ENCODE assay signal across 23 cellular contexts in the genomic region with DNA sequence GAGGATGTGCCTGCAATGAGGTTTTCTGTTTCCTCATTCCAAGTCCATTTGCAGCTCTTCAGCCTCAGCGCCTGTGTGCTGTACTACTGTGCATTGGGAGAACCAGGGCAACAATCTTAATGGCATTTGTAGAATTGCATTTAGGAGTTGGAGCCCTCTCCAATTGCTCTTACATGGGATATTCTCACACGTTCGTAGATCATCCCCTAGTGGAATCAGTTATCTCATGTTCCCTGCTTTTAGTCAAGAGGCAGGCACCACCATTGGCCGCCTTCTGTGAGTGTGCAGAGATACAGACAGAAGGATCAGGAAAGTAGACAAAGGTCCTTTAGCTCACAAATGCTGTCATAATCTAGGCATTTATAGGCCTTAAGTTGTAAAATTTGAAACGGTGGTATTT.
A peak's percentile ranks its signal among the peaks of the same experiment; 100 is the strongest.
DNase-seq lines count a peak whose midpoint lies in the region; ATAC-seq and TF ChIP-seq lines count a peak whose summit lies in the region.
"Had no signal": no experiment of that assay in that cellular context is flagged by ENCODE, and none has a peak within 500 bp of the region (broad histone marks: within the 10 kb centered on the region; RNA-seq: fewer than 3 reads in every experiment).

No MANE protein-coding gene starts in this region.

- no peaks in the 10 kb centered on the region for H3K27me3 ChIP-seq in cardiac muscle cell
- no peaks in the 10 kb centered on the region for H3K27me3 ChIP-seq in right atrium auricular region
- no peaks in the 10 kb centered on the region for H3K27me3 ChIP-seq in RWPE2 (ENCODE audit: insufficient read depth, poor library complexity, severe bottlenecking)
- no peaks in the 10 kb centered on the region for H3K27me3 ChIP-seq in left lung
- no peaks in the 10 kb centered on the region for H3K27me3 ChIP-seq in hepatocyte
- H3K27me3 ChIP-seq: thyroid gland had no signal

- H3K4me1 ChIP-seq in cardiac muscle cell (ENCODE audit: low read depth) = no peaks in the 10 kb centered on the region
- no peaks in the 10 kb centered on the region for H3K4me1 ChIP-seq in right atrium auricular region
- H3K4me1 ChIP-seq in RWPE2 (ENCODE audit: insufficient read depth, poor library complexity, severe bottlenecking) = no peaks in the 10 kb centered on the region
- no peaks in the 10 kb centered on the region for H3K4me1 ChIP-seq in left lung
- H3K4me1 ChIP-seq in hepatocyte (ENCODE audit: insufficient read depth) = no peaks in the 10 kb centered on the region
- H3K4me1 ChIP-seq: prostate gland, thyroid gland had no signal

- ATAC-seq in RWPE2 (ENCODE audit: low read depth) (0 out of 3 replicates have a peak, but pooled peaks have one; percentile 14), left lung (no peak)
- ATAC-seq: Right ventricle myocardium inferior; stimulated activated naive CD8-positive, alpha-beta T cell treated with anti-CD3 and anti-CD28 coated beads, Interleukin-15, Interleukin-2, amounts not matched to agents 100 U/mL and 50 U/mL, for 24 hours had no signal

- H3K9me2 ChIP-seq in hepatocyte (replicated peaks; ENCODE audit: insufficient read depth) = no peaks in the 10 kb centered on the region

- H3K36me3 ChIP-seq in cardiac muscle cell (no peaks in the 10 kb centered on the region), right atrium auricular region (no peaks in the 10 kb centered on the region), RWPE2 (ENCODE audit: low read depth) (no peaks in the 10 kb centered on the region), left lung (no peaks in the 10 kb centered on the region), hepatocyte (replicated peaks; ENCODE audit: insufficient read depth, low read depth) (no peaks in the 10 kb centered on the region)
- H3K36me3 ChIP-seq: prostate gland, thyroid gland had no signal

- H3K27ac ChIP-seq in cardiac muscle cell (no peak overlapping the region), right atrium auricular region (no peak overlapping the region), RWPE2 (ENCODE audit: poor library complexity, severe bottlenecking) (no peak overlapping the region), left lung (no peak overlapping the region), hepatocyte (no peak overlapping the region)
- H3K27ac ChIP-seq: HL-60, prostate gland, thyroid gland had no signal

- TF ChIP-seq CTCF in cardiac muscle cell (IDR thresholded peaks at IDR 0.05; ENCODE audit: low read depth, low read length) (peak; percentile 21), right atrium auricular region (IDR thresholded peaks at IDR 0.05) (no peak), RWPE2 (IDR thresholded peaks at IDR 0.05; ENCODE audit: poor library complexity, severe bottlenecking) (peak; percentile 8), left lung (IDR thresholded peaks at IDR 0.05) (no peak), hepatocyte (IDR thresholded peaks at IDR 0.05; ENCODE audit: poor library complexity) (no peak)

- H3K4me3 ChIP-seq in cardiac muscle cell (no peak overlapping the region), right atrium auricular region (no peak overlapping the region), RWPE2 (ENCODE audit: severe bottlenecking) (no peak overlapping the region), left lung (no peak overlapping the region), hepatocyte (no peak overlapping the region)
- H3K4me3 ChIP-seq: prostate gland, smooth muscle cell, thyroid gland had no signal

- no peaks in the 10 kb centered on the region for H3K79me2 ChIP-seq in hepatocyte

- H3K9me3 ChIP-seq in cardiac muscle cell (ENCODE audit: low read depth) = no peaks in the 10 kb centered on the region
- H3K9me3 ChIP-seq in right atrium auricular region = no peaks in the 10 kb centered on the region
- H3K9me3 ChIP-seq in RWPE2 (ENCODE audit: severe bottlenecking) = no peaks in the 10 kb centered on the region
- no peaks in the 10 kb centered on the region for H3K9me3 ChIP-seq in left lung
- no peaks in the 10 kb centered on the region for H3K9me3 ChIP-seq in hepatocyte (ENCODE audit: low read depth)
- H3K9me3 ChIP-seq: prostate gland, thyroid gland had no signal

- 59% methylated on average over 5 of the region's 5 CpGs for WGBS in hepatocyte (ENCODE audit: low lambda C conversion rate, missing lambda C conversion rate)

- H2AFZ ChIP-seq in hepatocyte = no peak overlapping the region

- intact Hi-C loops in left lung (cut with DNase I) = no loop called here

- H3K4me2 ChIP-seq in hepatocyte = no peak overlapping the region
- H3K4me2 ChIP-seq: smooth muscle cell had no signal

- H4K20me1 ChIP-seq in hepatocyte (ENCODE audit: insufficient read depth, poor library complexity, severe bottlenecking) = no peaks in the 10 kb centered on the region

- DNase-seq in cardiac muscle cell (ENCODE audit: low read depth in 1 of 2, low spot score in 1 of 2) (peak in 1 of 2 donors; percentile 52), right atrium auricular region (ENCODE audit: low spot score) (no peak), RWPE2 (ENCODE audit: low spot score) (no peak), fibroblast of gingiva (ENCODE audit: low read depth) (peak; percentile 4), left lung (no peak), hepatocyte (ENCODE audit: low spot score) (no peak), NCI-H226 (no peak)
- no peak for DNase-seq in activated CD4-positive, CD25-positive, alpha-beta regulatory T cell (lab: John Stamatoyannopoulos, UW)
- DNase-seq: activated CD4-positive, alpha-beta memory T cell treated with anti-CD3 and anti-CD28 coated beads, Interleukin-2, amount 10 ng/mL, durations not matched to agents 7 days and 5 days; activated T-cell treated with anti-CD3 and anti-CD28 coated beads, Interleukin-2, amount 50 U/mL, for 1 hour; amniotic stem cell; DMS153; erythroblast; NCI-H1694 treated with DMSO at 0.1 percent for 48 hours; NCI-H446; stimulated activated CD4-positive, alpha-beta T cell treated with anti-CD3 and anti-CD28 coated beads, Interleukin-2, amount 100 ng/mL, for 48 hours; stimulated activated naive CD8-positive, alpha-beta T cell treated with anti-CD3 and anti-CD28 coated beads, Interleukin-15, Interleukin-2, amounts not matched to agents 100 U/mL and 50 U/mL, for 24 hours; T-helper 1 cell; thyroid gland had no signal

Comparison
In these comparisons a context has a peak if more than half of its experiments do, and no peak if none do; other contexts are left out.
1. CTCF ChIP-seq: peak in cardiac muscle cell (single experiment) and RWPE2 (single experiment); none in right atrium auricular region (0 of 2), left lung (0 of 2) and hepatocyte (single experiment).